ENCODE assay signal across 1 cellular context in the genomic region with DNA sequence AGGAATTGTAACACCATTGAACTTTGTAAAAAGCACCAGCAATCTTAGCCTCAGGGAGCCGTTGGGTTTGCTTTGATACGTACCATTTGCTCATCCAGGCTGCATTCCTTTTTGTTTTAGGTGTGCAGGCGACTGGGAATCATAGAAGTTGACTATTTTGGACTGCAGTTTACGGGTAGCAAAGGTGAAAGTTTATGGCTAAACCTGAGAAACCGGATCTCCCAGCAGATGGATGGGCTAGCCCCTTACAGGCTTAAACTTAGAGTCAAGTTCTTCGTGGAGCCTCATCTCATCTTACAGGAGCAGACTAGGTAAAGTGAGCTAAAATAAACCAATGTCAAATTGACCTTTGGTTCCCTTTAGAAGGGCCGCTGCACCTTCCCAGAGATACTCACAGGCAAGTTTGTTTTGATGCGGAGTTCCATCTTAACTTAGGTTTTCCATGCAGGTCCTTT.
TF ChIP-seq lines count a peak whose summit lies in the region.

No MANE protein-coding gene starts in this region.

TF ChIP-seq in H1, 55 proteins besides CTCF, POLR2A, EP300 and RAD21:
- TF ChIP-seq TAF1 (IDR thresholded peaks at IDR 0.05; ENCODE audit: low read depth, low read length) (no peak), PHF8 (conservative IDR thresholded peaks at IDR 0.05; ENCODE audit: low read depth, low read length) (peak; percentile 42; the same call in 1 of the 2 replicates)
